Comparison of ENCODE assay signal across 7 cellular contexts in the genomic region with DNA sequence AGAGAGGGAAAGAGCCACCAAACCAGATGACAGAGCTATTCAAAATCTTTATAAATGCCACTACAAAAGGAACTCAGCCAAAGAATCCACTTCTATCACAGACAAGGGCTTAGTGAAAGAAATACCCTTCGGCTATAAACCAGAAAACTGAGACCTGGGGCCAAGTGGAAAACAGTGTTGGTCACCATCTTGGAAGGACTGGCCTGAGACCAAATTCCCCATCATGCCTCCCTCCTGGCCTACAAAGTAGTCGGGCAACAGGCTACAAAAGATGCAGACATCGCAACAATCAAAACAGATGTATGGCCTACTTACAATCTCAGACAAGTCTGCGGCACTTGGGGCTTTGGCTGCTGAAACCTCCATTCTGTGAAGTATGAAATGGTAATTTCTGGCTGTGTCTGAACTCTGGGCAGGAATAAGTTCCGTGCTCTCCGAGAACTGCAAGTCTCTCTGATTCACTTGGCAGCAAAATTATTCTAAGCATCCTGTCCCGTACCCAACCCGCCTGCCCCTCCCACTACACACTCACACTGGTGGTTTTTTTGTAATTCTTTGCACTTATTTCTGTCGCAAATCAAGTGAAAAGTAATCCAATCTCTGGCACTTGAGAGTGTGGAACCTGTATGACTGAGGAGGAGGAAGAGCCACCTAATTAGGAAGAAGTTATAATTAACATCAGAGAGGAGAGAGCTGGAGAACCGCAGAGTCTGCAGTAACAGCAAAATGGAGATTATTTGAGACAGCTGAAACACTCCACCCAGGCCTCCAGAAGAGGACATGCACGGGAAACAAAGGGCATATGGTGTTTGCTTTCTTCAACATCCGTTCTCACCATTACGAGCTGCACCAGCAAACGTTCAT.
DNase-seq lines count a peak whose midpoint lies in the region; TF ChIP-seq lines count a peak whose summit lies in the region.

No MANE protein-coding gene starts in this region.

- DNase-seq in M059J (ENCODE audit: low read depth) (peak; percentile 56), fibroblast of gingiva (ENCODE audit: low read depth) (peak; percentile 51), esophagus muscularis mucosa (ENCODE audit: extremely low spot score) (no peak), colonic mucosa (no peak), NCI-H2227 treated with DMSO at 0.1 percent for 48 hours (lab: John Stamatoyannopoulos, UW) (no peak)
- DNase-seq in activated CD4-positive, alpha-beta T cell treated with anti-CD3 and anti-CD28 coated beads for 48 hours: peak; percentile 45
- peak; percentile 42 for DNase-seq in stimulated activated CD4-positive, alpha-beta T cell treated with anti-CD3 and anti-CD28 coated beads, Interleukin-1b, Interleukin-23, amount 100 ng/mL, for 48 hours

- no peak for TF ChIP-seq EP300 in esophagus muscularis mucosa (IDR thresholded peaks at IDR 0.05)

- TF ChIP-seq CTCF in esophagus muscularis mucosa (IDR thresholded peaks at IDR 0.05) (no peak), colonic mucosa (IDR thresholded peaks at IDR 0.05) (no peak)

- H3K27me3 ChIP-seq in esophagus muscularis mucosa (no peaks in the 10 kb centered on the region), colonic mucosa (no peaks in the 10 kb centered on the region)

- H3K9me3 ChIP-seq in esophagus muscularis mucosa (no peaks in the 10 kb centered on the region), colonic mucosa (no peaks in the 10 kb centered on the region)

- H3K4me1 ChIP-seq in esophagus muscularis mucosa (peaks cover 0 to 14% (median 8%) of the 10 kb centered on the region in 4 donors), colonic mucosa (no peaks in the 10 kb centered on the region)

- no peak overlapping the region for H3K9ac ChIP-seq in colonic mucosa (ENCODE audit: low read depth in 2 of 2, low read length in 2 of 2)

- H3K27ac ChIP-seq in esophagus muscularis mucosa (replicated peaks in 1 of 4): peak overlapping the region in 2 of 4 donors; percentile 28 to 50
- no peak overlapping the region for H3K27ac ChIP-seq in colonic mucosa

- TF ChIP-seq POLR2A in esophagus muscularis mucosa (IDR thresholded peaks at IDR 0.05; ENCODE audit: low read depth): no peak

- H3K4me3 ChIP-seq in esophagus muscularis mucosa (peak overlapping the region in 1 of 4 donors; percentile 8), colonic mucosa (no peak overlapping the region)

- intact Hi-C loops in esophagus muscularis mucosa (cut with DNase I) (no loop called here), colonic mucosa (cut with DNase I) (no loop called here)

- H3K36me3 ChIP-seq in esophagus muscularis mucosa (no peaks in the 10 kb centered on the region), colonic mucosa (no peaks in the 10 kb centered on the region)

- WGBS in esophagus muscularis mucosa: 66% methylated on average over 14 of the region's 14 CpGs

Comparison
In these comparisons a context has a peak if more than half of its experiments do, and no peak if none do; other contexts are left out.
1. DNase-seq: peak in M059J (single experiment), activated CD4-positive, alpha-beta T cell treated with anti-CD3 and anti-CD28 coated beads for 48 hours (single experiment), fibroblast of gingiva (single experiment) and stimulated activated CD4-positive, alpha-beta T cell treated with anti-CD3 and anti-CD28 coated beads, Interleukin-1b, Interleukin-23, amount 100 ng/mL, for 48 hours (single experiment); none in esophagus muscularis mucosa (single experiment), colonic mucosa (single experiment) and NCI-H2227 treated with DMSO at 0.1 percent for 48 hours (single experiment).